Comparison of ENCODE assay signal across 19 cellular contexts in the genomic region with DNA sequence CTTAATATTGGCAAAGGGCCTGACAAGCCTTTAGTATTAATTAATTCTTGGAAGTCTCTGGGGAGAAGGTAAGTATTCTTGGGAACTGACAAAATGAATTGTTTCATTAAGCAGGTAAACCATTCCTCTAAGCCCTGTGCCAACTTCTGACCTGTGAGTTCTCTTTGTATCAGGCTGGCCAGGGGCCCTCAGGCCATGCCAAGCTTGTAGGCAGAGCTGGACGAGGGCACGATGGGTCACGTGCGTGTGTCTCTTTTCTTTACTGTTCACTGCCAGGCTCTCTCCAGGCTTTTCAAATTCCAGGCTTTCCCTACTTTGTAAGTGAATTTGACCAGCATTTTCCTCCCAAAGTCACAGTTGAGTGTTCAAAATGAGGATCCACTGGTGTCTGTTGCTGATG.
A peak's percentile ranks its signal among the peaks of the same experiment; 100 is the strongest.
DNase-seq lines count a peak whose midpoint lies in the region; ATAC-seq and TF ChIP-seq lines count a peak whose summit lies in the region.
"Had no signal": no experiment of that assay in that cellular context is flagged by ENCODE, and none has a peak within 500 bp of the region (broad histone marks: within the 10 kb centered on the region; RNA-seq: fewer than 3 reads in every experiment).

No MANE protein-coding gene starts in this region.

- no peaks in the 10 kb centered on the region for H3K9me3 ChIP-seq in heart left ventricle
- H3K9me3 ChIP-seq in left ventricle myocardium inferior (replicated peaks) = peaks cover 5% of the 10 kb centered on the region
- H3K9me3 ChIP-seq: HAP-1 had no signal

- WGBS in heart left ventricle, 4 donors = 56 to 85% (median 69%) methylated on average over 4 of the region's 4 CpGs

- no peak for TF ChIP-seq POLR2A in heart left ventricle (IDR thresholded peaks at IDR 0.05)

- ATAC-seq in heart left ventricle = peak; percentile 51 to 73 (median 60)
- no peak for ATAC-seq in left cardiac atrium
- no peak for ATAC-seq in GM19324 (IDR thresholded peaks at IDR 0.05; ENCODE audit: low FRiP score, unreplicated experiment)

- H3K4me3 ChIP-seq in heart left ventricle (no peak overlapping the region), left ventricle myocardium inferior (no peak overlapping the region)
- H3K4me3 ChIP-seq: BLaER1, HAP-1 had no signal

- peaks cover 9% of the 10 kb centered on the region for H3K4me1 Mint-ChIP-seq in activated CD4-positive, alpha-beta T cell treated with anti-CD3 and anti-CD28 coated beads, Interleukin-2, amount 10 ng/mL, durations not matched to agents 24 days and 14 days

- H3K27ac ChIP-seq in heart left ventricle = no peak overlapping the region
- H3K27ac ChIP-seq in left ventricle myocardium inferior (replicated peaks) = no peak overlapping the region
- H3K27ac ChIP-seq: 22Rv1, BLaER1, C4-2B had no signal

- no peak overlapping the region for H3K4me3 Mint-ChIP-seq in activated CD4-positive, alpha-beta T cell treated with anti-CD3 and anti-CD28 coated beads, Interleukin-2, amount 10 ng/mL, durations not matched to agents 24 days and 14 days
- H3K4me3 Mint-ChIP-seq: B cell, HFFc6 had no signal

- H3K27ac Mint-ChIP-seq in activated CD4-positive, alpha-beta T cell treated with anti-CD3 and anti-CD28 coated beads, Interleukin-2, amount 10 ng/mL, durations not matched to agents 24 days and 14 days = no peak overlapping the region
- H3K27ac Mint-ChIP-seq: B cell; CD4-positive, CD25-positive, alpha-beta regulatory T cell; HFFc6 had no signal

- H3K9me3 Mint-ChIP-seq in activated CD4-positive, alpha-beta T cell treated with anti-CD3 and anti-CD28 coated beads, Interleukin-2, amount 10 ng/mL, durations not matched to agents 24 days and 14 days = no peaks in the 10 kb centered on the region

- peaks cover 2% of the 10 kb centered on the region for H3K27me3 Mint-ChIP-seq in activated CD4-positive, alpha-beta T cell treated with anti-CD3 and anti-CD28 coated beads, Interleukin-2, amount 10 ng/mL, durations not matched to agents 24 days and 14 days
- H3K27me3 Mint-ChIP-seq: CD4-positive, CD25-positive, alpha-beta regulatory T cell had no signal

- no peaks in the 10 kb centered on the region for H3K36me3 ChIP-seq in heart left ventricle
- H3K36me3 ChIP-seq in left ventricle myocardium inferior = no peaks in the 10 kb centered on the region
- H3K36me3 ChIP-seq: BLaER1, HAP-1 had no signal

- H3K27me3 ChIP-seq in heart left ventricle (no peaks in the 10 kb centered on the region), left ventricle myocardium inferior (ENCODE audit: low read depth) (no peaks in the 10 kb centered on the region)
- H3K27me3 ChIP-seq: BLaER1 had no signal

- H3K4me1 ChIP-seq in heart left ventricle (peaks cover 0 to 5% (median 0%) of the 10 kb centered on the region in 12 donors), left ventricle myocardium inferior (peaks cover 6% of the 10 kb centered on the region)
- H3K4me1 ChIP-seq: HAP-1 had no signal

- TF ChIP-seq CTCF in heart left ventricle (IDR thresholded peaks at IDR 0.05) (no peak), left ventricle myocardium inferior (IDR thresholded peaks at IDR 0.05; ENCODE audit: borderline replicate concordance) (no peak)

- peak; percentile 40 for DNase-seq in activated CD4-positive, alpha-beta T cell treated with anti-CD3 and anti-CD28 coated beads, Interleukin-2, amount 10 ng/mL, durations not matched to agents 24 days and 14 days
- no peak for DNase-seq in activated CD4-positive, alpha-beta T cell treated with anti-CD3 and anti-CD28 coated beads for 1 hour
- peak in 1 of 5 donors; percentile 43 for DNase-seq in heart left ventricle
- DNase-seq in left cardiac atrium = no peak
- peak; percentile 27 for DNase-seq in left ventricle myocardium inferior
- DNase-seq in effector CD8-positive, alpha-beta T cell (lab: John Stamatoyannopoulos, UW) = no peak
- DNase-seq: CD4-positive, CD25-positive, alpha-beta regulatory T cell; CD8-positive, alpha-beta memory T cell; DMS53; DMS79 treated with DMSO at 0.1 percent for 48 hours; GF-D8; GOT3; HFFc6 had no signal

- no peaks in the 10 kb centered on the region for H3K36me3 Mint-ChIP-seq in activated CD4-positive, alpha-beta T cell treated with anti-CD3 and anti-CD28 coated beads, Interleukin-2, amount 10 ng/mL, durations not matched to agents 24 days and 14 days (ENCODE audit: low read depth)
- H3K36me3 Mint-ChIP-seq: CD4-positive, CD25-positive, alpha-beta regulatory T cell had no signal

- intact Hi-C loops in activated CD4-positive, alpha-beta T cell treated with anti-CD3 and anti-CD28 coated beads, Interleukin-2, amount 10 ng/mL, durations not matched to agents 24 days and 14 days (cut with micrococcal nuclease) = no loop called here
- intact Hi-C loops in heart left ventricle (cut with DNase I) = no loop called here
- intact Hi-C loops in left cardiac atrium (cut with DNase I) = no loop called here
- intact Hi-C loops in left ventricle myocardium inferior (cut with micrococcal nuclease) = no loop called here

Comparison
In these comparisons a context has a peak if more than half of its experiments do, and no peak if none do; other contexts are left out.
1. DNase-seq: peak in activated CD4-positive, alpha-beta T cell treated with anti-CD3 and anti-CD28 coated beads, Interleukin-2, amount 10 ng/mL, durations not matched to agents 24 days and 14 days (single experiment) and left ventricle myocardium inferior (single experiment); none in activated CD4-positive, alpha-beta T cell treated with anti-CD3 and anti-CD28 coated beads for 1 hour (single experiment), left cardiac atrium (single experiment) and effector CD8-positive, alpha-beta T cell (single experiment).
2. ATAC-seq: peak in heart left ventricle (4 of 4); none in left cardiac atrium (0 of 2) and GM19324 (single experiment).